10 cellular contexts compared by ENCODE assay signal in the genomic region with DNA sequence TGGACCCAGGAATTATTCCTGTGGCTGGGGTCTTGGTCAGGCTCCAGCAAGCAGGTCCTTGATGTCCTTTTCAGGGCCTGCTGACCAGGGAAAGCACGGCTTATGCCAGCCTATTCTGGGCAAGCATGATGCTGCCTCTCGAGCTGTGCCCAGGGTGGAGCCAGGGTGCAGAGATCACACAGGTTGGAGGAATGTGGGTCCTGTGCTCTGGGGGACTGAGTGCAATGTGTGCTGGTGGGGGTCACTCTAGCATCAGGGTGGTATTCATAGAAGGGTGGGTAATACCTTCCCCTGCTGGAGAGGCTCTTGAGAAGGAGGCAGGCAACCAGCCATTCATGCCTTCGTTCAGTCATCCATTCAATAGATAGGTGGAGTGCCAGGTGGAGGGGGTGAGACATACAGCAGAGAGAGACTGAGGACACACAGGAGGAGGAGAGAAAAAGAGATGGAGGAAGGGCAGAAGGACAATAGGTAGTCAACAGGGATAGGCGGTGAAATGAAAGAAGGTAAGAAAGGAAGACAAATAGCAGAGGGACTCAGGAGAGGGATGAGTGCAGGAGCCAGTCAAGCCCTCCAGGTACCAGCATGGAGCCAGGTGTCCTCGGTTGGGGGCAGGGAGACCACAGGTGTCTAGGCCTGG. TPM values are rescaled to one million over a fixed set of nuclear protein-coding genes. Genes with fewer than 3 reads are reported as not detected.
DNase-seq lines count a peak whose midpoint lies in the region; ATAC-seq, FAIRE-seq and TF ChIP-seq lines count a peak whose summit lies in the region.
"Had no signal": no experiment of that assay in that cellular context is flagged by ENCODE, and none has a peak within 500 bp of the region (broad histone marks: within the 10 kb centered on the region; RNA-seq: fewer than 3 reads in every experiment).

No MANE protein-coding gene starts in this region.

- H3F3A ChIP-seq in neural progenitor cell (ENCODE audit: low read depth) = peaks cover 72% of the 10 kb centered on the region

- H3K79me2 ChIP-seq in neural progenitor cell (ENCODE audit: low read depth) = peaks cover 24% of the 10 kb centered on the region

- no peaks in the 10 kb centered on the region for H3K36me3 Mint-ChIP-seq in neural progenitor cell

- no peaks in the 10 kb centered on the region for H3K27me3 Mint-ChIP-seq in neural progenitor cell (ENCODE audit: insufficient read depth, low read depth)

- no peaks in the 10 kb centered on the region for H3K36me3 ChIP-seq in ES-I3 (ENCODE audit: insufficient read depth, low read length)
- no peaks in the 10 kb centered on the region for H3K36me3 ChIP-seq in neural progenitor cell

- TF ChIP-seq CTCF in dorsolateral prefrontal cortex (IDR thresholded peaks at IDR 0.05 in 54 of 56, conservative IDR thresholded peaks at IDR 0.05 in 2 of 56; ENCODE audit: low read depth in 1 of 56, partially characterized antibody in 56 of 56) (no peak), neural progenitor cell (IDR thresholded peaks at IDR 0.05) (no peak)

- H3K9me3 Mint-ChIP-seq in neural progenitor cell = no peaks in the 10 kb centered on the region

- H3K9ac ChIP-seq in ES-I3 (ENCODE audit: low read depth, low read length) (peak overlapping the region; percentile 28; the same call in 1 of the 2 replicates), neural progenitor cell (no peak overlapping the region)

- H3K27ac Mint-ChIP-seq in neural progenitor cell = peak overlapping the region; percentile 1

- no peak for TF ChIP-seq POLR2A in GM12892 (IDR thresholded peaks at IDR 0.05; ENCODE audit: low read depth, low read length)

- no peak for FAIRE-seq in GM12892 (lab: Jason Lieb, UNC)

- H3K4me2 ChIP-seq in neural progenitor cell = peak overlapping the region; percentile 81

- H4K20me1 ChIP-seq in neural progenitor cell (ENCODE audit: low read depth) = peaks cover 31% of the 10 kb centered on the region

- no peak overlapping the region for H2AFZ ChIP-seq in neural progenitor cell (replicated peaks)

- intact Hi-C loops in dorsolateral prefrontal cortex (cut with DNase I) = no loop called here
- intact Hi-C loops in left colon (cut with DNase I, micrococcal nuclease) = no loop called here

- H3K9me3 ChIP-seq in ES-I3 (ENCODE audit: control insufficient read depth, insufficient read depth, low read length) (no peaks in the 10 kb centered on the region), neural progenitor cell (ENCODE audit: low read depth) (no peaks in the 10 kb centered on the region)

- H3K4me1 Mint-ChIP-seq in neural progenitor cell = peaks cover 76% of the 10 kb centered on the region

- ATAC-seq in HG03439 (IDR thresholded peaks at IDR 0.05; ENCODE audit: unreplicated experiment) (no peak), left colon (no peak)

- H3K4me3 ChIP-seq in dorsolateral prefrontal cortex (peak overlapping the region in 45 of 59 donors; percentile 26 to 76 (median 66)), neural progenitor cell (peak overlapping the region; percentile 78)

- DNase-seq in NCI-H345 (lab: John Stamatoyannopoulos, UW) = peak; percentile 27
- no peak for DNase-seq in dorsolateral prefrontal cortex
- no peak for DNase-seq in neural progenitor cell (ENCODE audit: low spot score)
- DNase-seq in GM12892 (ENCODE audit: insufficient read length) = no peak
- no peak for DNase-seq in left colon
- no peak for DNase-seq in cortex of kidney (lab: John Stamatoyannopoulos, UW)
- DNase-seq: stimulated activated CD4-positive, alpha-beta T cell treated with anti-CD3 and anti-CD28 coated beads, Interleukin-12 subunit alpha, Interleukin-12 subunit beta, amount 100 ng/mL, for 4 hours had no signal

- H3K27me3 ChIP-seq in dorsolateral prefrontal cortex (no peaks in the 10 kb centered on the region), neural progenitor cell (no peaks in the 10 kb centered on the region)

- peaks cover 53% of the 10 kb centered on the region for H3K4me1 ChIP-seq in ES-I3 (ENCODE audit: insufficient read depth, low read length)
- peaks cover 84% of the 10 kb centered on the region for H3K4me1 ChIP-seq in neural progenitor cell

- H3K27ac ChIP-seq in dorsolateral prefrontal cortex = peak overlapping the region in 35 of 59 donors; percentile 10 to 84 (median 71)
- no peak overlapping the region for H3K27ac ChIP-seq in neural progenitor cell

- peak overlapping the region; percentile 93 for H3K4me3 Mint-ChIP-seq in neural progenitor cell

RNA-seq across cellular contexts. Expression of a gene that starts 5.1 kb away (rescaled TPM):
- 100 to 1,000 TPM in 10 of 120 experiments, 10 to 100 TPM in 110; 41.0 to 204 (median 73.8) TPM for total RNA-seq in dorsolateral prefrontal cortex
- total RNA-seq in neural progenitor cell (ENCODE audit: low replicate concordance) = 6.2 and 7.2 TPM in 2 replicates
- polyA plus RNA-seq in GM12892 (2012; ENCODE audit: missing spikeins) = 1.1 TPM
- total RNA-seq in left colon = 1 to 10 TPM; 4.0 to 8.3 TPM

RNA-seq across cellular contexts. Expression of a gene that starts 25.4 kb away (rescaled TPM):
- total RNA-seq in dorsolateral prefrontal cortex (1 to 10 TPM in 52 of 120 experiments, under 1 TPM in 51, not detected in 17; 0.22 to 7.8 (median 1.0) TPM), neural progenitor cell (ENCODE audit: low replicate concordance) (not detected in 2 replicates), left colon (under 1 TPM in 1 of 2 donors, not detected in 1; 0.50 TPM)
- 1.9 TPM for polyA plus RNA-seq in GM12892 (2012; ENCODE audit: missing spikeins)
- total RNA-seq: LHCN-M2 had no signal

RNA-seq across cellular contexts. Expression of a gene that starts 29.4 kb away (rescaled TPM):
- 10 to 100 TPM in 71 of 120 experiments, 1 to 10 TPM in 49; 3.0 to 60.5 (median 11.1) TPM for total RNA-seq in dorsolateral prefrontal cortex
- 37.7 and 70.8 TPM in 2 replicates for total RNA-seq in neural progenitor cell (ENCODE audit: low replicate concordance)
- polyA plus RNA-seq in GM12892 (2012; ENCODE audit: missing spikeins) = 1.8 TPM
- total RNA-seq in left colon = 10 to 100 TPM; 20.8 to 49.1 TPM
